ENCODE assay signal across 19 cellular contexts in genomic region chr6:142341855-142342330, GRCh38. TPM values are rescaled to one million over a fixed set of nuclear protein-coding genes. Genes with fewer than 3 reads are reported as not detected.
DNase-seq lines count a peak whose midpoint lies in the region; ATAC-seq, FAIRE-seq and TF ChIP-seq lines count a peak whose summit lies in the region.
"Had no signal": no experiment of that assay in that cellular context is flagged by ENCODE, and none has a peak within 500 bp of the region (broad histone marks: within the 10 kb centered on the region; RNA-seq: fewer than 3 reads in every experiment).

No MANE protein-coding gene starts in this region.

- H4K8ac ChIP-seq in IMR-90 (ENCODE audit: low read depth in 2 of 2, low read length in 2 of 2): no peak overlapping the region

- H4K5ac ChIP-seq in IMR-90 (ENCODE audit: low read depth, low read length): peak overlapping the region; percentile 73; the same call in 1 of the 2 replicates

- intact Hi-C loops in IMR-90 (cut with micrococcal nuclease): no loop called here

- H3K79me2 ChIP-seq in SK-N-SH (ENCODE audit: insufficient read depth) (peaks cover 76% of the 10 kb centered on the region), astrocyte (ENCODE audit: insufficient read depth, low read length) (no peaks in the 10 kb centered on the region)

- no peaks in the 10 kb centered on the region for H3K27me3 Mint-ChIP-seq in astrocyte (ENCODE audit: low read depth, unreplicated experiment)

- H2BK15ac ChIP-seq in IMR-90 (ENCODE audit: low read depth, low read length): no peak overlapping the region

- TF ChIP-seq RAD21 in SK-N-SH (IDR thresholded peaks at IDR 0.05; ENCODE audit: low read length) (no peak), IMR-90 (IDR thresholded peaks at IDR 0.05; ENCODE audit: low read length) (no peak)

- no peak for TF ChIP-seq EP300 in SK-N-SH (IDR thresholded peaks at IDR 0.05; ENCODE audit: borderline replicate concordance in 1 of 2, low read depth in 1 of 2, low read length in 1 of 2)

- H3K79me1 ChIP-seq in IMR-90 (ENCODE audit: low read depth in 1 of 2, low read length in 2 of 2): no peaks in the 10 kb centered on the region; a peak in 1 of 4 replicates

- no peak overlapping the region for H3K56ac ChIP-seq in IMR-90 (ENCODE audit: extremely low read depth, insufficient read depth, low read length)

- POLR2A ChIA-PET in SK-N-SH (lab: Yijun Ruan, JAX) (no interaction called here), IMR-90 (lab: Charles Lee; ENCODE audit: unreplicated experiment) (no interaction called here)

- H3K4ac ChIP-seq in IMR-90 (ENCODE audit: low read depth, low read length): no peak overlapping the region

- no peak overlapping the region for H2AK5ac ChIP-seq in IMR-90 (ENCODE audit: low read depth, low read length)

- H3K36me3 ChIP-seq in SK-N-SH (replicated peaks in 1 of 2; ENCODE audit: control insufficient read depth in 1 of 2, insufficient read depth in 2 of 2, low read length in 1 of 2) (peaks cover 0 to 3% of the 10 kb centered on the region in 2 experiments), IMR-90 (ENCODE audit: control insufficient read depth, insufficient read depth, low read length) (no peaks in the 10 kb centered on the region), astrocyte (ENCODE audit: insufficient read depth, low read length) (no peaks in the 10 kb centered on the region)
- H3K36me3 ChIP-seq: BLaER1 treated with 17β-estradiol and CSF1 and Interleukin-3, amounts not matched to agents 10 nM and 100 nM had no signal

- H3K14ac ChIP-seq in IMR-90 (replicated peaks; ENCODE audit: low read depth, low read length): no peak overlapping the region

- no peak overlapping the region for H2BK120ac ChIP-seq in IMR-90 (ENCODE audit: low read depth, low read length)

- no peak overlapping the region for H4K91ac ChIP-seq in IMR-90 (ENCODE audit: insufficient read depth, low read depth, low read length)

- H3K4me2 ChIP-seq in SK-N-SH: no peak overlapping the region
- no peak overlapping the region for H3K4me2 ChIP-seq in IMR-90 (ENCODE audit: low read depth, low read length)
- H3K4me2 ChIP-seq in astrocyte (ENCODE audit: low read length): no peak overlapping the region
- H3K4me2 ChIP-seq: BLaER1 treated with 17β-estradiol and CSF1 and Interleukin-3, amounts not matched to agents 10 nM and 100 nM had no signal

- ATAC-seq in SK-N-SH treated with all-trans-retinoic acid at 6 μM for 48 hours: no peak
- ATAC-seq in IMR-90 (ENCODE audit: low read depth): no peak
- no peak for ATAC-seq in GM18520 (IDR thresholded peaks at IDR 0.05; ENCODE audit: unreplicated experiment)
- ATAC-seq: A549, HCT116 had no signal

- BruUV-seq in IMR-90 (replicated peaks; lab: Mats Ljungman, UMichigan): no TSS peak

- H3K23ac ChIP-seq in IMR-90 (ENCODE audit: low read depth, low read length): no peak overlapping the region

- H2AK9ac ChIP-seq in IMR-90 (replicated peaks; ENCODE audit: low read depth, low read length, poor library complexity): no peak overlapping the region

- H3K4me3 ChIP-seq in SK-N-SH (ENCODE audit: low read depth in 2 of 2, low read length in 1 of 2): no peak overlapping the region
- H3K4me3 ChIP-seq in IMR-90 (ENCODE audit: insufficient read depth, low read depth, low read length): no peak overlapping the region
- H3K4me3 ChIP-seq in astrocyte (ENCODE audit: insufficient read depth, low read depth, low read length): no peak overlapping the region
- H3K4me3 ChIP-seq: A549; BLaER1 treated with 17β-estradiol and CSF1 and Interleukin-3, amounts not matched to agents 10 nM and 100 nM had no signal

- no peak overlapping the region for H3K18ac ChIP-seq in IMR-90 (ENCODE audit: low read depth, low read length)

- 36% methylated on average over 2 of the region's 2 CpGs for WGBS in SK-N-SH (ENCODE audit: low lambda C conversion rate)
- no CpG with 5 or more reads among the region's 2 CpGs for WGBS in IMR-90 (ENCODE audit: extremely low coverage in 2 of 2, insufficient read length in 1 of 2), 2 experiments

- H3K27me3 ChIP-seq in SK-N-SH (ENCODE audit: insufficient read depth) (no peaks in the 10 kb centered on the region), IMR-90 (ENCODE audit: control insufficient read depth, insufficient read depth, low read length) (no peaks in the 10 kb centered on the region), astrocyte (ENCODE audit: insufficient read depth, low read length) (no peaks in the 10 kb centered on the region)
- H3K27me3 ChIP-seq: BLaER1 treated with 17β-estradiol and CSF1 and Interleukin-3, amounts not matched to agents 10 nM and 100 nM had no signal

- no peak overlapping the region for H2BK20ac ChIP-seq in IMR-90 (ENCODE audit: low read depth, low read length)

- peaks cover 2% of the 10 kb centered on the region for H3K9me3 Mint-ChIP-seq in astrocyte (ENCODE audit: unreplicated experiment)
- H3K9me3 Mint-ChIP-seq: CD8-positive, alpha-beta memory T cell had no signal

- no peak for TF ChIP-seq CTCF in SK-N-SH (IDR thresholded peaks at IDR 0.05)
- TF ChIP-seq CTCF in IMR-90 (conservative IDR thresholded peaks at IDR 0.05; ENCODE audit: low read depth, low read length): no peak
- no peak for TF ChIP-seq CTCF in astrocyte (IDR thresholded peaks at IDR 0.05; ENCODE audit: insufficient read depth, low read depth, low read length)

- no peaks in the 10 kb centered on the region for H3K9me1 ChIP-seq in IMR-90 (ENCODE audit: insufficient read depth, low read length)

- peaks cover 4% of the 10 kb centered on the region; the same call in 1 of the 2 replicates for H3K9me3 ChIP-seq in SK-N-SH
- no peaks in the 10 kb centered on the region for H3K9me3 ChIP-seq in IMR-90 (ENCODE audit: control insufficient read depth, insufficient read depth, low read length)
- H3K9me3 ChIP-seq in astrocyte (ENCODE audit: insufficient read depth, low read depth, low read length): no peaks in the 10 kb centered on the region
- H3K9me3 ChIP-seq: A549; BLaER1 treated with 17β-estradiol and CSF1 and Interleukin-3, amounts not matched to agents 10 nM and 100 nM had no signal

- no peak for DNase-seq in SK-N-SH
- DNase-seq in IMR-90: no peak
- DNase-seq in astrocyte (ENCODE audit: low read depth): no peak
- DNase-seq in stimulated activated CD4-positive, alpha-beta T cell treated with anti-CD3 and anti-CD28 coated beads, Interleukin-15, amount 100 ng/mL, for 24 hours: no peak
- DNase-seq in DMS53 (lab: John Stamatoyannopoulos, UW): no peak
- DNase-seq: CD8-positive, alpha-beta memory T cell; COR-L47; DMS 273 treated with DMSO at 0.1 percent for 48 hours; GOT3; H7 had no signal

- H3K9me2 ChIP-seq in SK-N-SH: no peaks in the 10 kb centered on the region

- H3F3A ChIP-seq in SK-N-SH (replicated peaks; ENCODE audit: insufficient read depth): peaks cover 21% of the 10 kb centered on the region

- H3K4me1 ChIP-seq in SK-N-SH (ENCODE audit: control insufficient read depth in 1 of 2, insufficient read depth in 2 of 2, low read depth in 1 of 2, low read length in 1 of 2): no peaks in the 10 kb centered on the region; a peak in 1 of 4 replicates
- H3K4me1 ChIP-seq in IMR-90 (ENCODE audit: control insufficient read depth, insufficient read depth, low read length): peaks cover 5% of the 10 kb centered on the region
- H3K4me1 ChIP-seq in astrocyte (ENCODE audit: insufficient read depth, low read length): no peaks in the 10 kb centered on the region
- H3K4me1 ChIP-seq: BLaER1 treated with 17β-estradiol and CSF1 and Interleukin-3, amounts not matched to agents 10 nM and 100 nM had no signal

- in situ Hi-C loops in IMR-90 (cut with MboI; ENCODE audit: low sequenced_read_pairs): no loop called here

- H2AFZ ChIP-seq in SK-N-SH (ENCODE audit: low read depth): no peak overlapping the region
- no peak overlapping the region for H2AFZ ChIP-seq in IMR-90 (replicated peaks; ENCODE audit: low read length, poor library complexity)
- no peak overlapping the region for H2AFZ ChIP-seq in astrocyte (ENCODE audit: low read depth, low read length)

- H2BK5ac ChIP-seq in IMR-90 (ENCODE audit: low read depth, low read length, poor library complexity, severe bottlenecking): no peak overlapping the region

- H3K27ac ChIP-seq in SK-N-SH (ENCODE audit: low read depth in 2 of 2, low read length in 1 of 2) (peak overlapping the region; percentile 19 to 58; a peak in 3 of 4 replicates), IMR-90 (ENCODE audit: insufficient read depth, low read length) (no peak overlapping the region), astrocyte (ENCODE audit: low read depth, low read length) (no peak overlapping the region)
- H3K27ac ChIP-seq: 22Rv1; A549; BLaER1 treated with 17β-estradiol and CSF1 and Interleukin-3, amounts not matched to agents 10 nM and 100 nM had no signal

- H3K4me3 Mint-ChIP-seq in astrocyte (ENCODE audit: unreplicated experiment): no peak overlapping the region
- H3K4me3 Mint-ChIP-seq: B cell had no signal

- no peak for TF ChIP-seq POLR2A in IMR-90 (IDR thresholded peaks at IDR 0.05; ENCODE audit: low read depth, low read length)

- H3K36me3 Mint-ChIP-seq in astrocyte (ENCODE audit: low read depth, unreplicated experiment): peaks cover 6% of the 10 kb centered on the region
- H3K36me3 Mint-ChIP-seq: CD8-positive, alpha-beta memory T cell had no signal

- CTCF ChIA-PET in SK-N-SH (lab: Yijun Ruan, JAX) (no interaction called here), IMR-90 (lab: Yijun Ruan, JAX) (no interaction called here)

- H4K20me1 ChIP-seq in SK-N-SH (ENCODE audit: insufficient read depth): no peaks in the 10 kb centered on the region
- no peaks in the 10 kb centered on the region for H4K20me1 ChIP-seq in IMR-90 (ENCODE audit: insufficient read depth, low read length)
- H4K20me1 ChIP-seq in astrocyte (ENCODE audit: insufficient read depth, low read length): no peaks in the 10 kb centered on the region
- H4K20me1 ChIP-seq: BLaER1 treated with 17β-estradiol and CSF1 and Interleukin-3, amounts not matched to agents 10 nM and 100 nM had no signal

- peak overlapping the region; percentile 37 for H3K27ac Mint-ChIP-seq in astrocyte (ENCODE audit: unreplicated experiment)
- H3K27ac Mint-ChIP-seq: B cell; CD8-positive, alpha-beta memory T cell had no signal

- H3K9ac ChIP-seq in SK-N-SH (0 out of 2 replicates have a peak overlapping the region, but pooled peaks have one; percentile 21), IMR-90 (ENCODE audit: low read depth, low read length) (no peak overlapping the region), astrocyte (ENCODE audit: low read length) (no peak overlapping the region)
- H3K9ac ChIP-seq: BLaER1 treated with 17β-estradiol and CSF1 and Interleukin-3, amounts not matched to agents 10 nM and 100 nM had no signal

- dilution Hi-C loops in IMR-90 (cut with HindIII; ENCODE audit: low sequenced_read_pairs, unreplicated experiment): no loop called here

- peaks cover 28% of the 10 kb centered on the region for H3K4me1 Mint-ChIP-seq in astrocyte (ENCODE audit: low read depth, unreplicated experiment)
- H3K4me1 Mint-ChIP-seq: B cell; CD8-positive, alpha-beta memory T cell had no signal

- FAIRE-seq in astrocyte (lab: Jason Lieb, UNC): no peak
- FAIRE-seq: A549, GM12891, GM18507 had no signal

RNA-seq across cellular contexts. Expression of gene ADGRG6, which starts 40.1 kb away (rescaled TPM):
- 61.5 and 91.8 TPM in 2 replicates for polyA plus RNA-seq in SK-N-SH (2012; rRNA removed)
- polyA plus RNA-seq in SK-N-SH (2012; cell fraction: cytosol; rRNA removed): 83.4 and 84.3 TPM in 2 replicates
- 78.5 and 178 TPM in 2 replicates for polyA plus RNA-seq in SK-N-SH (2012; cell fraction: nucleus; rRNA removed)
- 20.3 and 22.5 TPM in 2 replicates for total RNA-seq in IMR-90 (2012; rRNA removed)
- 8.1 and 10.0 TPM in 2 replicates for polyA plus RNA-seq in IMR-90 (2012; rRNA removed)
- polyA plus RNA-seq in IMR-90 (2012; cell fraction: cytosol; rRNA removed): 2.0 and 2.2 TPM in 2 replicates
- 3.2 and 16.3 TPM in 2 replicates for polyA plus RNA-seq in IMR-90 (2012; cell fraction: nucleus; rRNA removed; ENCODE audit: low replicate concordance)
- total RNA-seq in astrocyte: 89.2 and 98.2 TPM in 2 replicates
- total RNA-seq: B cell had no signal
- polyA plus RNA-seq: CD8-positive, alpha-beta memory T cell had no signal

Comparison
In these comparisons a context has a peak if more than half of its experiments do, and no peak if none do; other contexts are left out.
1. H3K27ac ChIP-seq: peak in SK-N-SH (2 of 2); none in IMR-90 (single experiment) and astrocyte (single experiment).